Comparison of ENCODE assay signal across 1 cellular context in genomic region chr1:115299266-115299665, GRCh38.
TF ChIP-seq lines count a peak whose summit lies in the region.

No MANE protein-coding gene starts in this region.

TF ChIP-seq in GM23338, 12 proteins besides CTCF, POLR2A, EP300 and RAD21 (continued from another document):
- TF ChIP-seq ZNF462 (CRISPR knock-in tag; IDR thresholded peaks at IDR 0.05) = no peak
